In genomic region chr4:169698331-169698730, GRCh38 we compare ENCODE assay signal across 20 cellular contexts. TPM values are rescaled to one million over a fixed set of nuclear protein-coding genes. Genes with fewer than 3 reads are reported as not detected.
DNase-seq lines count a peak whose midpoint lies in the region; ATAC-seq and TF ChIP-seq lines count a peak whose summit lies in the region.
"Had no signal": no experiment of that assay in that cellular context is flagged by ENCODE, and none has a peak within 500 bp of the region (broad histone marks: within the 10 kb centered on the region; RNA-seq: fewer than 3 reads in every experiment).

No MANE protein-coding gene starts in this region.

- no peak overlapping the region for H3K4me3 Mint-ChIP-seq in progenitor cell of endocrine pancreas (ENCODE audit: low read depth)
- H3K4me3 Mint-ChIP-seq in activated CD4-positive, alpha-beta T cell treated with anti-CD3 and anti-CD28 coated beads for 36 hours, result no peak overlapping the region
- H3K4me3 Mint-ChIP-seq: CD14-positive monocyte; CD4-positive, alpha-beta T cell; CD8-positive, alpha-beta memory T cell; GM23338; HFFc6 had no signal

- TF ChIP-seq CTCF in A673 (conservative IDR thresholded peaks at IDR 0.05; ENCODE audit: low read depth, low read length) (no peak), progenitor cell of endocrine pancreas (IDR thresholded peaks at IDR 0.05; ENCODE audit: unreplicated experiment) (no peak), GM13977 (IDR thresholded peaks at IDR 0.05; ENCODE audit: extremely low read depth, insufficient read depth, missing control alignments) (no peak), dorsolateral prefrontal cortex (IDR thresholded peaks at IDR 0.05 in 54 of 56, conservative IDR thresholded peaks at IDR 0.05 in 2 of 56; ENCODE audit: low read depth in 1 of 56, partially characterized antibody in 56 of 56) (no peak)

- 0 out of 22 replicates have a peak, but pooled peaks cover 0 to 5% (median 0%) of the 10 kb centered on the region in 11 experiments for H4K20me1 ChIP-seq in BLaER1 treated with 17β-estradiol and CSF1 and Interleukin-3, amounts not matched to agents 10 nM and 100 nM

- POLR2A ChIA-PET in A673 (lab: Charles Lee; ENCODE audit: low non-redundant PET), result no interaction called here
- POLR2A ChIA-PET in activated CD4-positive, alpha-beta T cell treated with anti-CD3 and anti-CD28 coated beads for 36 hours (lab: Charles Lee), result no interaction called here

- no peak overlapping the region for H3K9ac ChIP-seq in BLaER1 treated with 17β-estradiol and CSF1 and Interleukin-3, amounts not matched to agents 10 nM and 100 nM
- H3K9ac ChIP-seq in SK-N-MC (ENCODE audit: insufficient read length), result no peak overlapping the region

- peak; percentile 62 for DNase-seq in A673 (ENCODE audit: low spot score)
- peak; percentile 76 for DNase-seq in SK-N-MC (ENCODE audit: low read depth, low spot score)
- no peak for DNase-seq in progenitor cell of endocrine pancreas (ENCODE audit: low spot score, unreplicated experiment)
- DNase-seq in activated CD4-positive, alpha-beta T cell treated with anti-CD3 and anti-CD28 coated beads for 36 hours, result no peak
- DNase-seq in GM13977 (ENCODE audit: low spot score), result no peak
- no peak for DNase-seq in dorsolateral prefrontal cortex
- DNase-seq: 8988T; CD4-positive, alpha-beta T cell; CD8-positive, alpha-beta memory T cell; DMS 273 treated with DMSO at 0.1 percent for 48 hours; DMS79; EL; GDM1; HFFc6 had no signal

- CTCF ChIA-PET in A673 (lab: Charles Lee), result no interaction called here
- CTCF ChIA-PET in activated CD4-positive, alpha-beta T cell treated with anti-CD3 and anti-CD28 coated beads for 36 hours (lab: Charles Lee), result interaction anchor here (1.5 kb wide), 1 partner anchor 11 kb away, joined by 3 read pairs; no protein-coding TSS in a partner anchor

- peaks cover 38% of the 10 kb centered on the region for H3K36me3 Mint-ChIP-seq in progenitor cell of endocrine pancreas (ENCODE audit: insufficient read depth)
- peaks cover 31% of the 10 kb centered on the region for H3K36me3 Mint-ChIP-seq in activated CD4-positive, alpha-beta T cell treated with anti-CD3 and anti-CD28 coated beads for 36 hours (ENCODE audit: low read depth)

- H3K36me3 ChIP-seq in A673 (ENCODE audit: insufficient read depth, low read length, poor library complexity, severe bottlenecking) (peaks cover 25% of the 10 kb centered on the region), SK-N-MC (ENCODE audit: insufficient read depth, low read length) (peaks cover 62% of the 10 kb centered on the region)
- H3K36me3 ChIP-seq in BLaER1 treated with 17β-estradiol and CSF1 and Interleukin-3, amounts not matched to agents 10 nM and 100 nM, result peaks cover 26 to 67% (median 42%) of the 10 kb centered on the region in 11 experiments

- no peaks in the 10 kb centered on the region for H3K27me3 ChIP-seq in A673 (replicated peaks; ENCODE audit: insufficient read depth, low read depth, low read length, poor library complexity)
- no peaks in the 10 kb centered on the region for H3K27me3 ChIP-seq in BLaER1 treated with 17β-estradiol and CSF1 and Interleukin-3, amounts not matched to agents 10 nM and 100 nM
- no peaks in the 10 kb centered on the region for H3K27me3 ChIP-seq in dorsolateral prefrontal cortex

- no peaks in the 10 kb centered on the region for H3K9me3 Mint-ChIP-seq in progenitor cell of endocrine pancreas (ENCODE audit: low read depth)
- no peaks in the 10 kb centered on the region for H3K9me3 Mint-ChIP-seq in activated CD4-positive, alpha-beta T cell treated with anti-CD3 and anti-CD28 coated beads for 36 hours (ENCODE audit: low read depth)
- H3K9me3 Mint-ChIP-seq: CD4-positive, alpha-beta T cell; CD8-positive, alpha-beta memory T cell; GM23338; HFFc6 had no signal

- intact Hi-C loops in A673 (cut with micrococcal nuclease; ENCODE audit: unreplicated experiment), result no loop called here
- intact Hi-C loops in activated CD4-positive, alpha-beta T cell treated with anti-CD3 and anti-CD28 coated beads for 36 hours (cut with DNase I, micrococcal nuclease), result no loop called here
- intact Hi-C loops in dorsolateral prefrontal cortex (cut with DNase I), result no loop called here

- H3K4me3 ChIP-seq in A673 (ENCODE audit: low read depth, low read length, poor library complexity, severe bottlenecking) (no peak overlapping the region), SK-N-MC (no peak overlapping the region), dorsolateral prefrontal cortex (no peak overlapping the region)
- H3K4me3 ChIP-seq in BLaER1 treated with 17β-estradiol and CSF1 and Interleukin-3, amounts not matched to agents 10 nM and 100 nM, result no peak overlapping the region
- H3K4me3 ChIP-seq: A549, GM12878, GM23338, HAP-1 had no signal

- peak overlapping the region; percentile 2 to 64 (median 48); a peak in 20 of 22 replicates for H3K4me2 ChIP-seq in BLaER1 treated with 17β-estradiol and CSF1 and Interleukin-3, amounts not matched to agents 10 nM and 100 nM
- H3K4me2 ChIP-seq: A549, GM23338 had no signal

- in situ Hi-C loops in GM13977 (cut with MboI; ENCODE audit: low pct_unique_long_range_greater_than_20kb, low sequenced_read_pairs, unreplicated experiment), result no loop called here

- no peak overlapping the region for H3K27ac ChIP-seq in A673 (ENCODE audit: low read depth, low read length, poor library complexity, severe bottlenecking)
- H3K27ac ChIP-seq in BLaER1 treated with 17β-estradiol and CSF1 and Interleukin-3, amounts not matched to agents 10 nM and 100 nM, result no peak overlapping the region
- 0 out of 2 replicates have a peak overlapping the region, but pooled peaks have one; percentile 27 for H3K27ac ChIP-seq in SK-N-MC
- H3K27ac ChIP-seq in dorsolateral prefrontal cortex, result no peak overlapping the region
- H3K27ac ChIP-seq: A549 had no signal

- BruUV-seq in A673 (replicated peaks; lab: Mats Ljungman, UMichigan), result no TSS peak

- ATAC-seq in activated CD4-positive, alpha-beta T cell treated with anti-CD3 and anti-CD28 coated beads for 36 hours, result no peak
- ATAC-seq: A549, GM12878 had no signal

- H3K27me3 Mint-ChIP-seq in progenitor cell of endocrine pancreas, result no peaks in the 10 kb centered on the region
- H3K27me3 Mint-ChIP-seq in activated CD4-positive, alpha-beta T cell treated with anti-CD3 and anti-CD28 coated beads for 36 hours, result no peaks in the 10 kb centered on the region
- H3K27me3 Mint-ChIP-seq: CD4-positive, alpha-beta T cell; CD8-positive, alpha-beta memory T cell had no signal

- H3K27ac Mint-ChIP-seq in progenitor cell of endocrine pancreas, result peak overlapping the region; percentile 28
- H3K27ac Mint-ChIP-seq in activated CD4-positive, alpha-beta T cell treated with anti-CD3 and anti-CD28 coated beads for 36 hours, result no peak overlapping the region
- H3K27ac Mint-ChIP-seq: CD4-positive, alpha-beta T cell; GM23338; HFFc6 had no signal

- H3K4me1 ChIP-seq in A673 (ENCODE audit: insufficient read depth, low read length, poor library complexity, severe bottlenecking), result no peaks in the 10 kb centered on the region
- H3K4me1 ChIP-seq in BLaER1 treated with 17β-estradiol and CSF1 and Interleukin-3, amounts not matched to agents 10 nM and 100 nM, result peaks cover 8 to 16% (median 12%) of the 10 kb centered on the region in 10 experiments
- H3K4me1 ChIP-seq: A549 had no signal

- H3K9me3 ChIP-seq in A673 (ENCODE audit: low read depth, low read length, poor library complexity, severe bottlenecking) (peaks cover 10% of the 10 kb centered on the region), SK-N-MC (ENCODE audit: low read depth, low read length) (no peaks in the 10 kb centered on the region)
- peaks cover 12 to 22% (median 18%) of the 10 kb centered on the region in 11 experiments; a peak in 21 of 22 replicates for H3K9me3 ChIP-seq in BLaER1 treated with 17β-estradiol and CSF1 and Interleukin-3, amounts not matched to agents 10 nM and 100 nM (replicated peaks in 1 of 11)
- H3K9me3 ChIP-seq: A549, HAP-1 had no signal

- no peaks in the 10 kb centered on the region for H3K4me1 Mint-ChIP-seq in progenitor cell of endocrine pancreas (ENCODE audit: low read depth)
- H3K4me1 Mint-ChIP-seq in activated CD4-positive, alpha-beta T cell treated with anti-CD3 and anti-CD28 coated beads for 36 hours, result no peaks in the 10 kb centered on the region
- H3K4me1 Mint-ChIP-seq: CD14-positive monocyte; CD8-positive, alpha-beta memory T cell had no signal

RNA-seq across cellular contexts. Expression of gene HPF1, which starts 59.4 kb away (rescaled TPM):
- 54.4 and 57.0 TPM in 2 replicates for total RNA-seq in A673 (2021)
- total RNA-seq in progenitor cell of endocrine pancreas, result 28.5 and 33.3 TPM in 2 replicates
- 10 to 100 TPM; 29.8 to 34.7 TPM for total RNA-seq in activated CD4-positive, alpha-beta T cell treated with anti-CD3 and anti-CD28 coated beads for 36 hours
- total RNA-seq in dorsolateral prefrontal cortex, result 10 to 100 TPM; 12.5 to 45.8 (median 29.3) TPM

Comparison
In these comparisons a context has a peak if more than half of its experiments do, and no peak if none do; other contexts are left out.
1. DNase-seq: peak in A673 (single experiment) and SK-N-MC (single experiment); none in progenitor cell of endocrine pancreas (single experiment), activated CD4-positive, alpha-beta T cell treated with anti-CD3 and anti-CD28 coated beads for 36 hours (single experiment), GM13977 (single experiment) and dorsolateral prefrontal cortex (0 of 10).